Comparison of ENCODE assay signal across 20 cellular contexts in genomic region chr4:87855540-87855939, GRCh38. TPM values are rescaled to one million over a fixed set of nuclear protein-coding genes. Genes with fewer than 3 reads are reported as not detected.
A peak's percentile ranks its signal among the peaks of the same experiment; 100 is the strongest.
DNase-seq lines count a peak whose midpoint lies in the region; ATAC-seq and TF ChIP-seq lines count a peak whose summit lies in the region.
"Had no signal": no experiment of that assay in that cellular context is flagged by ENCODE, and none has a peak within 500 bp of the region (broad histone marks: within the 10 kb centered on the region; RNA-seq: fewer than 3 reads in every experiment).

No MANE protein-coding gene starts in this region.

- no peak overlapping the region for H2BK5ac ChIP-seq in neuronal stem cell (ENCODE audit: low read length)

- no peak overlapping the region for H3K23ac ChIP-seq in neuronal stem cell (ENCODE audit: low read depth, low read length, poor library complexity)

- no peak overlapping the region for H4K8ac ChIP-seq in neuronal stem cell (ENCODE audit: low read depth, low read length)

- H4K20me1 ChIP-seq in smooth muscle cell (ENCODE audit: low read depth) = no peaks in the 10 kb centered on the region

- H3K36me3 ChIP-seq in neuronal stem cell (replicated peaks in 1 of 2; ENCODE audit: control insufficient read depth in 2 of 2, insufficient read depth in 2 of 2, low read length in 2 of 2) (no peaks in the 10 kb centered on the region), smooth muscle cell (ENCODE audit: low read depth) (no peaks in the 10 kb centered on the region)

- TF ChIP-seq CTCF in smooth muscle cell (IDR thresholded peaks at IDR 0.05; ENCODE audit: borderline replicate concordance, insufficient read depth, poor library complexity, severe bottlenecking) = no peak

- H2BK120ac ChIP-seq in neuronal stem cell (ENCODE audit: low read depth, low read length) = no peak overlapping the region

- ATAC-seq in HG03045 (IDR thresholded peaks at IDR 0.05; ENCODE audit: unreplicated experiment) = no peak

- H3K27me3 ChIP-seq in neuronal stem cell (ENCODE audit: control insufficient read depth in 3 of 3, insufficient read depth in 3 of 3, low read depth in 1 of 3, low read length in 3 of 3) = no peaks in the 10 kb centered on the region
- no peaks in the 10 kb centered on the region for H3K27me3 ChIP-seq in smooth muscle cell (ENCODE audit: low read depth)

- no peak overlapping the region for H3K14ac ChIP-seq in neuronal stem cell (ENCODE audit: low read length)

- H2AK5ac ChIP-seq in neuronal stem cell (ENCODE audit: low read depth, low read length) = no peak overlapping the region

- H3K18ac ChIP-seq in neuronal stem cell (ENCODE audit: low read length) = no peak overlapping the region

- H3K4me2 ChIP-seq in neuronal stem cell (ENCODE audit: insufficient read depth, low read length, poor library complexity, severe bottlenecking) (no peak overlapping the region), smooth muscle cell (no peak overlapping the region)

- no peaks in the 10 kb centered on the region for H3K79me2 ChIP-seq in smooth muscle cell (ENCODE audit: low read depth)

- in situ Hi-C loops in KBM-7 (cut with MboI; ENCODE audit: low pct_unique_long_range_greater_than_20kb, low sequenced_read_pairs) = loop anchor here (10.0 to 25.0 kb wide), 2 partner anchors 109 to 357 kb away; no protein-coding TSS in a partner anchor
- in situ Hi-C loops in G401 (cut with HindIII; ENCODE audit: low sequenced_read_pairs) = loop anchor here (25.0 kb wide), 1 partner anchor 107 kb away; no protein-coding TSS in a partner anchor

- no peak overlapping the region for H2AFZ ChIP-seq in neuronal stem cell (ENCODE audit: low read length)
- H2AFZ ChIP-seq in smooth muscle cell (ENCODE audit: low read depth) = no peak overlapping the region

- no peak overlapping the region for H3K4ac ChIP-seq in neuronal stem cell (ENCODE audit: low read length)

- H3K9me3 ChIP-seq in neuronal stem cell (replicated peaks in 1 of 2; ENCODE audit: control insufficient read depth in 2 of 2, insufficient read depth in 1 of 2, low read depth in 1 of 2, low read length in 2 of 2) = no peaks in the 10 kb centered on the region
- H3K9me3 ChIP-seq in smooth muscle cell (replicated peaks; ENCODE audit: low read depth) = no peaks in the 10 kb centered on the region

- no peak overlapping the region for H2BK12ac ChIP-seq in neuronal stem cell (ENCODE audit: low read length)

- H3K4me1 ChIP-seq in neuronal stem cell (ENCODE audit: control insufficient read depth in 2 of 2, insufficient read depth in 1 of 2, low read depth in 1 of 2, low read length in 2 of 2) (no peaks in the 10 kb centered on the region), smooth muscle cell (ENCODE audit: low read depth) (no peaks in the 10 kb centered on the region)

- H2BK15ac ChIP-seq in neuronal stem cell (ENCODE audit: low read length) = no peak overlapping the region

- H3K9ac ChIP-seq in neuronal stem cell (ENCODE audit: low read depth, low read length, poor library complexity) (no peak overlapping the region), smooth muscle cell (ENCODE audit: low read depth) (no peak overlapping the region)

- no peaks in the 10 kb centered on the region for H3F3A ChIP-seq in smooth muscle cell (ENCODE audit: low read depth)

- H3K27ac ChIP-seq in neuronal stem cell (replicated peaks; ENCODE audit: low read length) (no peak overlapping the region), substantia nigra (ENCODE audit: low read depth, low read length, poor library complexity, severe bottlenecking) (peak overlapping the region; percentile 36), smooth muscle cell (ENCODE audit: low read depth) (no peak overlapping the region)
- H3K27ac ChIP-seq: C4-2B had no signal

- no CpG with 5 or more reads among the region's 7 CpGs for WGBS in neuronal stem cell (ENCODE audit: extremely low coverage in 2 of 2, insufficient read length in 2 of 2, insufficient replicate concordance in 1 of 2), 2 donors
- WGBS in smooth muscle cell (ENCODE audit: low lambda C conversion rate) = 97% methylated on average over 7 of the region's 7 CpGs

- no peaks in the 10 kb centered on the region for H3K79me1 ChIP-seq in neuronal stem cell (ENCODE audit: low read depth, low read length)

- H3K4me3 ChIP-seq in neuronal stem cell (ENCODE audit: low read length in 2 of 2) = no peak overlapping the region
- no peak overlapping the region for H3K4me3 ChIP-seq in smooth muscle cell

- peak; percentile 1 for DNase-seq in stimulated activated CD4-positive, alpha-beta T cell treated with anti-CD3 and anti-CD28 coated beads, Interleukin-1b, Interleukin-23, amount 100 ng/mL, for 48 hours
- DNase-seq in stimulated activated CD4-positive, alpha-beta T cell treated with anti-CD3 and anti-CD28 coated beads, Interleukin-4, amount 100 ng/mL, for 1 hour = no peak
- DNase-seq in KBM-7 (peak; percentile 23), neuronal stem cell (ENCODE audit: low spot score) (no peak), substantia nigra (lab: John Stamatoyannopoulos, UW) (peak in 2 of 49 donors; percentile 16 to 24), smooth muscle cell (lab: John Stamatoyannopoulos, UW; ENCODE audit: unreplicated experiment) (no peak), G401 (ENCODE audit: low spot score) (no peak)
- DNase-seq: ACHN; CD4-positive, alpha-beta memory T cell; DMS153; DMS79 treated with DMSO at 0.1 percent for 48 hours; EL; GDM1; HCEC 1CT; HFFc6; IMR-90 had no signal

- peak overlapping the region; percentile 53 for H4K91ac ChIP-seq in neuronal stem cell (ENCODE audit: low read depth, low read length, poor library complexity)

RNA-seq across cellular contexts. Expression of gene MEPE, which starts 22.8 kb away (rescaled TPM):
- polyA plus RNA-seq in neuronal stem cell (2013, experiment 1 of 2) = not detected
- polyA plus RNA-seq in neuronal stem cell (2013, experiment 2 of 2) = not detected
- total RNA-seq in smooth muscle cell = not detected in 2 replicates
- 0.63 TPM in 1 of 2 replicates, not detected in the other for polyA plus RNA-seq in smooth muscle cell
- total RNA-seq in G401 (2014; rRNA removed; shearing (Covaris generic)) = not detected in 2 replicates
- total RNA-seq: A172; CD4-positive, alpha-beta memory T cell; H4; HFFc6; IMR-90 had no signal
- polyA plus RNA-seq: CD4-positive, alpha-beta memory T cell; IMR-90 had no signal

RNA-seq across cellular contexts. Expression of gene IBSP, which starts 56.2 kb away (rescaled TPM):
- polyA plus RNA-seq in neuronal stem cell (2013, experiment 1 of 2) = not detected
- polyA plus RNA-seq in neuronal stem cell (2013, experiment 2 of 2) = not detected
- total RNA-seq in smooth muscle cell = not detected in 2 replicates
- polyA plus RNA-seq in smooth muscle cell = not detected in 2 replicates
- total RNA-seq in G401 (2014; rRNA removed; shearing (Covaris generic)) = not detected in 2 replicates
- total RNA-seq: A172; CD4-positive, alpha-beta memory T cell; H4; HFFc6; IMR-90 had no signal
- polyA plus RNA-seq: CD4-positive, alpha-beta memory T cell; IMR-90 had no signal

Comparison
In these comparisons a context has a peak if more than half of its experiments do, and no peak if none do; other contexts are left out.
1. DNase-seq: peak in stimulated activated CD4-positive, alpha-beta T cell treated with anti-CD3 and anti-CD28 coated beads, Interleukin-1b, Interleukin-23, amount 100 ng/mL, for 48 hours (single experiment) and KBM-7 (single experiment); none in stimulated activated CD4-positive, alpha-beta T cell treated with anti-CD3 and anti-CD28 coated beads, Interleukin-4, amount 100 ng/mL, for 1 hour (single experiment), neuronal stem cell (single experiment), smooth muscle cell (single experiment) and G401 (single experiment).